ENCODE assay signal across 8 cellular contexts in the genomic region with DNA sequence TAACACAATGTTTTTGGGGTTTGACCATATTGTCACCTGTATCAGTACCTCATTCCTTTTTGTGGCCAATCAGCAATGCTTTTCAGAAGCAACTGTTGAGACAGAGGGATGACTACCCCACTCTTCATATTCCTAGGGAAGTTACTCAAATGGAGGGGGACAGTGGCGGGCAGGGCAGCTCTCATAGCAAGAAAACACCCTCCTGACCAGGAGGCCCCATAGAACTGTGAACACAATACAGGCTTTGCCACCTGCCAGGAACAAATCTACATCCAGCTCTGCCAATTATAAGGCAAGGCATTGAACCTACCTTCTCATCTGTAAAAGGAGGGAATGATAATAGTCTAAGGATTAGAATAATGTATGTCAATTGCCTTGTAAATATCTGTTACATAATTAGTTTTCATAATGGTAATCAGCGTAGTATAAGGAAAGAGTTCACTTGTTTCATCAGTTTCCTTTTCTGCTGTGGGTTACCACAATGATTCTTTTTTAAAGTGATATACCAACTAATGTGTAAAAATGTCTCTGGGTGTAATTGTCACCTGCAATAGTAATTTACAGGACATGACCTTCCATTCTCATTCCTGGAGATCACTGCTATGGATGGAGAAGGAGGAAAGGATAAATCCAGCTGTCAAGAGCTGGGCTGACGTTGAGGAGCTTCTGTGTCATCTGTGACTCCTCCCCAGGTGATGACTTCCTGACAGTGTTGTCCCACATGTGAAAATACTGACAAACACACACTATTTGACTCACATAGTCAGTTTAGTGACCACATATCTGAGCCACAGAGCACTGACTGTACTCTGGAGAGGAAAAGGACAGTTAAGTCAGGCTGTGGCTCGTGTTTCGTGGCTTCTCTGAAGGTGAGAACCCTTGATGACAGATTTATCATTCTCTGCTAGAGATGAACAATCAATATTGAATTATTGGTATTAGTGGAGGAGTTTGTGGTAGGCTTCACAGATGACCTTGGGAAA. TPM values are rescaled to one million over a fixed set of nuclear protein-coding genes. Genes with fewer than 3 reads are reported as not detected.
A peak's percentile ranks its signal among the peaks of the same experiment; 100 is the strongest.
DNase-seq lines count a peak whose midpoint lies in the region; ATAC-seq, FAIRE-seq and TF ChIP-seq lines count a peak whose summit lies in the region.

No MANE protein-coding gene starts in this region.

- no peaks in the 10 kb centered on the region for H3K9me3 ChIP-seq in H1 (ENCODE audit: insufficient read depth in 2 of 2, low read depth in 1 of 2, low read length in 1 of 2)

- no peak overlapping the region for H2BK5ac ChIP-seq in H1 (ENCODE audit: low read depth, low read length)

- no peaks in the 10 kb centered on the region for H3K79me2 ChIP-seq in H1 (ENCODE audit: control insufficient read depth in 1 of 2, insufficient read depth in 2 of 2, low read length in 2 of 2)

- H4K20me1 ChIP-seq in H1 (replicated peaks in 1 of 2; ENCODE audit: control insufficient read depth in 1 of 2, insufficient read depth in 2 of 2, low read length in 2 of 2): no peaks in the 10 kb centered on the region

- H2AFZ ChIP-seq in H1 (ENCODE audit: low read length): no peak overlapping the region

- no peak overlapping the region for H3K4ac ChIP-seq in H1 (replicated peaks; ENCODE audit: insufficient read length, low read depth, low read length)

- H4K8ac ChIP-seq in H1 (ENCODE audit: extremely low read depth, insufficient read depth, low read length): no peak overlapping the region

- peaks cover 6 to 19% (median 13%) of the 10 kb centered on the region in 4 experiments; a peak in 6 of 7 replicates for H3K4me1 ChIP-seq in H1 (replicated peaks in 1 of 4; ENCODE audit: control insufficient read depth in 3 of 4, insufficient read depth in 4 of 4, low read length in 3 of 4)

- DNase-seq in T-helper 9 cell: peak; percentile 13
- no peak for DNase-seq in H1 (ENCODE audit: low read depth in 1 of 2, low spot score in 2 of 2)
- peak; percentile 64 for DNase-seq in stimulated activated naive CD8-positive, alpha-beta T cell treated with anti-CD3 and anti-CD28 coated beads, Interleukin-15, Interleukin-2, amounts not matched to agents 100 U/mL and 50 U/mL, for 24 hours
- no peak for DNase-seq in T1000 (lab: John Stamatoyannopoulos, UW)
- no peak for DNase-seq in NCI-H524 (lab: John Stamatoyannopoulos, UW)
- DNase-seq in pons (ENCODE audit: low spot score): no peak

- no peaks in the 10 kb centered on the region for H3K79me1 ChIP-seq in H1 (ENCODE audit: low read depth, low read length)

- WGBS in H1 (ENCODE audit: extremely low coverage in 1 of 2, insufficient coverage in 1 of 2, insufficient read length in 1 of 2, insufficient replicate concordance in 2 of 2, low coverage in 1 of 2, low lambda C conversion rate in 2 of 2, missing lambda C conversion rate in 1 of 2), 2 experiments: 63% methylated on average over 5 of the region's 5 CpGs; no CpG with 5 or more reads in 1 of the 2 experiments

- TF ChIP-seq EP300 in H1 (IDR thresholded peaks at IDR 0.05; ENCODE audit: borderline replicate concordance in 1 of 2, low read depth in 2 of 2, low read length in 2 of 2): no peak

- no peak overlapping the region for H3K27ac ChIP-seq in H1 (ENCODE audit: low read depth, low read length)

- H4K5ac ChIP-seq in H1 (ENCODE audit: insufficient read length, low read depth, low read length): no peak overlapping the region

- no peaks in the 10 kb centered on the region for H3K27me3 ChIP-seq in H1 (replicated peaks in 1 of 4; ENCODE audit: control insufficient read depth in 3 of 4, extremely low read depth in 1 of 4, insufficient read depth in 3 of 4, low read length in 3 of 4)

- H3K9ac ChIP-seq in H1 (replicated peaks in 1 of 4; ENCODE audit: extremely low read depth in 1 of 4, low read depth in 3 of 4, low read length in 3 of 4): no peak overlapping the region

- H3K4me3 ChIP-seq in H1 (ENCODE audit: extremely low read depth in 1 of 4, insufficient read depth in 2 of 4, low read depth in 3 of 4, low read length in 4 of 4): no peak overlapping the region

- no peak for TF ChIP-seq CTCF in H1 (IDR thresholded peaks at IDR 0.05; ENCODE audit: control extremely low read depth in 1 of 3, insufficient read depth in 1 of 3, low read depth in 1 of 3, low read length in 3 of 3)

- no peak overlapping the region for H2BK15ac ChIP-seq in H1 (ENCODE audit: low read length)

- H3K23me2 ChIP-seq in H1 (ENCODE audit: low read depth, low read length): no peaks in the 10 kb centered on the region

- 0 out of 2 replicates have a peak overlapping the region, but pooled peaks have one; percentile 30 for H2BK12ac ChIP-seq in H1 (ENCODE audit: low read depth, low read length)

- no peak overlapping the region for H2AK5ac ChIP-seq in H1 (ENCODE audit: low read depth, low read length)

- H3K36me3 ChIP-seq in H1 (ENCODE audit: control insufficient read depth in 2 of 4, insufficient read depth in 4 of 4, low read length in 3 of 4): no peaks in the 10 kb centered on the region

- no peak overlapping the region for H3K23ac ChIP-seq in H1 (ENCODE audit: insufficient read length)

- no peak overlapping the region for H3K56ac ChIP-seq in H1 (replicated peaks; ENCODE audit: insufficient read length, low read depth, low read length)

- no peak overlapping the region; a peak in 1 of 4 replicates for H3K4me2 ChIP-seq in H1 (ENCODE audit: insufficient read depth in 1 of 2, low read depth in 2 of 2, low read length in 2 of 2)

- TF ChIP-seq RAD21 in H1 (IDR thresholded peaks at IDR 0.05 in 1 of 2, conservative IDR thresholded peaks at IDR 0.05 in 1 of 2; ENCODE audit: low read depth in 2 of 2, low read length in 2 of 2): no peak

- POLR2A ChIA-PET in H1 (lab: Charles Lee; ENCODE audit: partially characterized antibody): interaction anchor here (1.1 kb wide), 1 partner anchor 11 kb away, joined by 3 read pairs; no protein-coding TSS in a partner anchor

- ATAC-seq in GM18511 (IDR thresholded peaks at IDR 0.05; ENCODE audit: unreplicated experiment) (peak; percentile 81), HG02678 (IDR thresholded peaks at IDR 0.05; ENCODE audit: unreplicated experiment) (peak; percentile 81)
- ATAC-seq in stimulated activated naive CD8-positive, alpha-beta T cell treated with anti-CD3 and anti-CD28 coated beads, Interleukin-15, Interleukin-2, amounts not matched to agents 100 U/mL and 50 U/mL, for 24 hours: peak; percentile 99

- TF ChIP-seq POLR2A in H1 (IDR thresholded peaks at IDR 0.05; ENCODE audit: control extremely low read depth in 1 of 2, low read depth in 2 of 2, low read length in 2 of 2): no peak

- no peak for FAIRE-seq in H1 (lab: Jason Lieb, UNC)

- H3K18ac ChIP-seq in H1 (ENCODE audit: extremely low read depth, low read length): peak overlapping the region; percentile 16; the same call in 1 of the 2 replicates

- H3K14ac ChIP-seq in H1 (ENCODE audit: insufficient read length): no peak overlapping the region

- H2BK20ac ChIP-seq in H1 (ENCODE audit: low read length): no peak overlapping the region; the same call in 1 of the 2 replicates

- CTCF ChIA-PET in H1 (lab: Charles Lee; ENCODE audit: partially characterized antibody): interaction anchor here (0.9 to 1.0 kb wide), 2 partner anchors 149 to 151 kb away, joined by 3 read pairs; no protein-coding TSS in a partner anchor

- H2BK120ac ChIP-seq in H1 (replicated peaks; ENCODE audit: low read depth, low read length): peak overlapping the region; percentile 80

- H4K91ac ChIP-seq in H1 (replicated peaks; ENCODE audit: insufficient read length, low read length): peak overlapping the region; percentile 25

TF ChIP-seq in H1, 55 proteins besides CTCF, POLR2A, EP300 and RAD21:
- TF ChIP-seq, protein P1, sequence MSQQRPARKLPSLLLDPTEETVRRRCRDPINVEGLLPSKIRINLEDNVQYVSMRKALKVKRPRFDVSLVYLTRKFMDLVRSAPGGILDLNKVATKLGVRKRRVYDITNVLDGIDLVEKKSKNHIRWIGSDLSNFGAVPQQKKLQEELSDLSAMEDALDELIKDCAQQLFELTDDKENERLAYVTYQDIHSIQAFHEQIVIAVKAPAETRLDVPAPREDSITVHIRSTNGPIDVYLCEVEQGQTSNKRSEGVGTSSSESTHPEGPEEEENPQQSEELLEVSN (IDR thresholded peaks at IDR 0.05): no peak
- no peak for TF ChIP-seq EZH2 (IDR thresholded peaks at IDR 0.05; ENCODE audit: low read depth, low read length, severe bottlenecking)
- no peak for TF ChIP-seq JUND (IDR thresholded peaks at IDR 0.05; ENCODE audit: low read length)
- TF ChIP-seq RBBP5 (IDR thresholded peaks at IDR 0.05; ENCODE audit: borderline replicate concordance, low read depth, low read length): no peak
- no peak for TF ChIP-seq CTBP2 (IDR thresholded peaks at IDR 0.05; ENCODE audit: borderline replicate concordance, insufficient read depth, insufficient read length, low read length)
- no peak for TF ChIP-seq KDM5A (IDR thresholded peaks at IDR 0.05; ENCODE audit: low read length)

RNA-seq across cellular contexts. Expression of a gene that starts 13.4 kb away (rescaled TPM):
- 0.38 and 0.41 TPM in 2 replicates for total RNA-seq in H1 (2021; fragmentation: NEBNext Ultra II Directional; extraction: Animal tissue kit (Norgen Biotek cat#: 25700))
- polyA plus RNA-seq in H1 (2011; rRNA removed): 0.09 and 0.13 TPM in 2 replicates
- 0.31 TPM for polyA plus RNA-seq in H1 (2011; cell fraction: cytosol; rRNA removed)
- 0.19 TPM for polyA plus RNA-seq in H1 (2011; cell fraction: nucleus; rRNA removed)
- 0.15 to 0.65 TPM (median 0.39 TPM) in 4 replicates for polyA plus RNA-seq in H1 (2012, experiment 1 of 2)
- polyA plus RNA-seq in H1 (2012, experiment 2 of 2): not detected
- polyA plus RNA-seq in H1 (2013, experiment 1 of 2): 0.12 TPM
- polyA plus RNA-seq in H1 (2013, experiment 2 of 2): 0.28 TPM
- 0.49 and 0.54 TPM in 2 replicates for polyA minus RNA-seq in H1 (2011; rRNA and poly(A)+ RNA removed)
- polyA minus RNA-seq in H1 (2011; cell fraction: cytosol; rRNA and poly(A)+ RNA removed): 1.6 TPM
- 1.3 TPM for polyA minus RNA-seq in H1 (2011; cell fraction: nucleus; rRNA and poly(A)+ RNA removed)

RNA-seq across cellular contexts. Expression of a gene that starts 55.8 kb away (rescaled TPM):
- total RNA-seq in H1 (2021; fragmentation: NEBNext Ultra II Directional; extraction: Animal tissue kit (Norgen Biotek cat#: 25700)): 25.9 and 26.1 TPM in 2 replicates
- polyA plus RNA-seq in H1 (2011; rRNA removed): 5.2 and 10.7 TPM in 2 replicates
- 8.3 TPM for polyA plus RNA-seq in H1 (2011; cell fraction: cytosol; rRNA removed)
- polyA plus RNA-seq in H1 (2011; cell fraction: nucleus; rRNA removed): 7.2 TPM
- 7.3 to 17.1 TPM (median 11.3 TPM) in 4 replicates for polyA plus RNA-seq in H1 (2012, experiment 1 of 2)
- 0.85 TPM for polyA plus RNA-seq in H1 (2012, experiment 2 of 2)
- 7.6 TPM for polyA plus RNA-seq in H1 (2013, experiment 1 of 2)
- polyA plus RNA-seq in H1 (2013, experiment 2 of 2): 6.7 TPM
- polyA minus RNA-seq in H1 (2011; rRNA and poly(A)+ RNA removed): 19.9 and 38.4 TPM in 2 replicates
- 12.1 TPM for polyA minus RNA-seq in H1 (2011; cell fraction: cytosol; rRNA and poly(A)+ RNA removed)
- 28.0 TPM for polyA minus RNA-seq in H1 (2011; cell fraction: nucleus; rRNA and poly(A)+ RNA removed)

Comparison
In these comparisons a context has a peak if more than half of its experiments do, and no peak if none do; other contexts are left out.
1. DNase-seq: peak in T-helper 9 cell (single experiment) and stimulated activated naive CD8-positive, alpha-beta T cell treated with anti-CD3 and anti-CD28 coated beads, Interleukin-15, Interleukin-2, amounts not matched to agents 100 U/mL and 50 U/mL, for 24 hours (single experiment); none in H1 (0 of 2), T1000 (single experiment), NCI-H524 (0 of 2) and pons (single experiment).
2. Peak in every context shown above with its lines, with median percentiles within 50 percentile points of each other: ATAC-seq.